In the genomic region with DNA sequence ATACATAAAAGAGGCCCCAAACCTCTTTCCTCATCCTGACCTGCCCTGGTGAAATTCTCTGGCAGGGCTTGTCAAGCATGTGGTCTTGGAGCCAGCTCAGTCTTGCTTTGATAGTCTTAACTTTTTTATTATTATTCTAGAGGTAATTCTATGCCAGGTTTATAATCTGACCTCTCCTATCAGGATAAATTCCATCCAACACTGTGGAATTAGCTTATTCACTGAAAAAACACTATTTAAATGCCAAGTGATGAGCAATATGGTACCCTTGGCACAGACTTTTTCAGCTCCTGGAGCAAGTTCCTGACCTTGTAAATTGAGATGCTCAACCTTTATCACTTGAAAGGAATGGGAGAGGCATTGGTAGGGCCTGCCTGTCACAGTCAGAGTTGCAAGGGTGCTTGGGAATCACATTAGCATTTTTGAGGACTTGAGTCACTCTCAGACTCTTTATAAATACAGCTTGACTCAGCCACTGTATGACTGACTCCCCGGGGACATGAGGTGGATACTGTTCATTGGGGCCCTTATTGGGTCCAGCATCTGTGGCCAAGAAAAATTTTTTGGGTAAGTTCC, we compare ENCODE assay signal across 2 cellular contexts.
TF ChIP-seq lines count a peak whose summit lies in the region.

A gene with protein sequence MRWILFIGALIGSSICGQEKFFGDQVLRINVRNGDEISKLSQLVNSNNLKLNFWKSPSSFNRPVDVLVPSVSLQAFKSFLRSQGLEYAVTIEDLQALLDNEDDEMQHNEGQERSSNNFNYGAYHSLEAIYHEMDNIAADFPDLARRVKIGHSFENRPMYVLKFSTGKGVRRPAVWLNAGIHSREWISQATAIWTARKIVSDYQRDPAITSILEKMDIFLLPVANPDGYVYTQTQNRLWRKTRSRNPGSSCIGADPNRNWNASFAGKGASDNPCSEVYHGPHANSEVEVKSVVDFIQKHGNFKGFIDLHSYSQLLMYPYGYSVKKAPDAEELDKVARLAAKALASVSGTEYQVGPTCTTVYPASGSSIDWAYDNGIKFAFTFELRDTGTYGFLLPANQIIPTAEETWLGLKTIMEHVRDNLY (plus strand): TSS at position 480 of the 576 bp plus-strand sequence. CDS start 20 bp downstream, at position 500.

TF ChIP-seq in A549, 52 proteins besides CTCF, POLR2A, EP300 and RAD21 (continued from another document):
- no peak for TF ChIP-seq RCOR1 (IDR thresholded peaks at IDR 0.05; ENCODE audit: low read depth, low read length)
- TF ChIP-seq CEBPB (IDR thresholded peaks at IDR 0.05): peak in 1 of 2 experiments; percentile 62; a peak in 1 of 4 replicates
- TF ChIP-seq EHF (CRISPR knock-in tag; IDR thresholded peaks at IDR 0.05): no peak

TF ChIP-seq in HEK293, 187 proteins besides CTCF, POLR2A, EP300 and RAD21 (continued from another document):
- TF ChIP-seq, protein P1, sequence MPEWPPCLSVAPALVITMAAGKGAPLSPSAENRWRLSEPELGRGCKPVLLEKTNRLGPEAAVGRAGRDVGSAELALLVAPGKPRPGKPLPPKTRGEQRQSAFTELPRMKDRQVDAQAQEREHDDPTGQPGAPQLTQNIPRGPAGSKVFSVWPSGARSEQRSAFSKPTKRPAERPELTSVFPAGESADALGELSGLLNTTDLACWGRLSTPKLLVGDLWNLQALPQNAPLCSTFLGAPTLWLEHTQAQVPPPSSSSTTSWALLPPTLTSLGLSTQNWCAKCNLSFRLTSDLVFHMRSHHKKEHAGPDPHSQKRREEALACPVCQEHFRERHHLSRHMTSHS (tag by site-specific recombination; IDR thresholded peaks at IDR 0.05): no peak
- peak; percentile 52; the same call in 1 of the 2 replicates for TF ChIP-seq ZNF366 (tag by site-specific recombination; conservative IDR thresholded peaks at IDR 0.05)
- no peak for TF ChIP-seq ZNF501 (tag by site-specific recombination; IDR thresholded peaks at IDR 0.05)
